Comparison of ENCODE assay signal across 4 cellular contexts in the genomic region with DNA sequence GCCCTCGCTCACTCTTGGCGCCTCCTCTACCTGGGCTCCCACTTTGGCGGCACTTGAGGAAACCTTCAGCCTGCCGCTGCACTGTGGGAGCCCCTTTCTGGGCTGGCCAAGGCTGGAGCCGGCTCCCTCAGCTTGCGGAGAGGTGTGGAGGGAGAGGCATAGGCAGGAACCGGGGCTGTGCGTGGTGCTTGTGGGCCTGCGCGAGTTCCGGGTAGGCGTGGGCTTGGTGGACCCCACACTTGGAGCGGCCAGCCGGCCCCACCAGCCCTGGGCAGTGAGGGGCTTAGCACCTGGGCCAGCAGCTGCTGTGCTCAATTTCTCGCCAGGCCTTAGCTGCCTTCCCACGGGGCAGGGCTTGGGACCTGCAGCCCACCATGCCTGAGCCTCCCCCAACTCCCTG. TPM values are rescaled to one million over a fixed set of nuclear protein-coding genes. Genes with fewer than 3 reads are reported as not detected.
"Had no signal": no experiment of that assay in that cellular context is flagged by ENCODE, and none has a peak within 500 bp of the region (broad histone marks: within the 10 kb centered on the region; RNA-seq: fewer than 3 reads in every experiment).

No MANE protein-coding gene starts in this region.

RNA-seq across cellular contexts. Expression of gene SELP, which starts 31.1 kb away (rescaled TPM):
- total RNA-seq: kidney epithelial cell, mammary epithelial cell, myocyte had no signal
- polyA plus RNA-seq: hepatocyte, mammary epithelial cell had no signal

RNA-seq across cellular contexts. Expression of gene SELL, which starts 50.4 kb away (rescaled TPM):
- total RNA-seq: kidney epithelial cell, myocyte had no signal
